1 cellular context compared by ENCODE assay signal in the genomic region with DNA sequence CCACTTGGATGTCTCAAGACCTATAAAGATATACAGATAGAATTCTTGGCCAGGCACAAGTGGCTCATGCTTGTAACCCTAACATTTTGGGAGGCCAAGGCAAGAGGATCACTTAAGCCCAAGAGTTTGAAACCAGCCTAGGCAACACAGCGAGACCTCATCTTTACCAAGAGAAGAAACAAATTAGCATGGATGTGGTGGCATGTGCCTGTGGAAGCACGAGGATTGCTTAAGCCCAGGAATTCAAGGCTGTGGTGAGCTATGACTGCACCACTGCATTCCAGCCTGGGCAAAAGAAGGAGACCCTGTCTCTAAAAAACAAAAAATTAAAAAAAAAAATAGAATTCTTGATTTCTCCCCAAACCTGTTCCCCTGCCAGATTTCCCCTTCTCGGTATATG.
TF ChIP-seq lines count a peak whose summit lies in the region.

No MANE protein-coding gene starts in this region.

TF ChIP-seq in IMR-90, 13 proteins besides CTCF, POLR2A, EP300 and RAD21:
- peak; percentile 87 for TF ChIP-seq BHLHE40 (IDR thresholded peaks at IDR 0.05; ENCODE audit: low read depth, low read length)
- TF ChIP-seq SMC3 (IDR thresholded peaks at IDR 0.05; ENCODE audit: low read depth, low read length) = no peak
- TF ChIP-seq MAZ (IDR thresholded peaks at IDR 0.05; ENCODE audit: borderline replicate concordance, low read depth, low read length) = no peak
- TF ChIP-seq MXI1 (IDR thresholded peaks at IDR 0.05; ENCODE audit: borderline replicate concordance, low read depth, low read length) = no peak
- TF ChIP-seq, protein P1, sequence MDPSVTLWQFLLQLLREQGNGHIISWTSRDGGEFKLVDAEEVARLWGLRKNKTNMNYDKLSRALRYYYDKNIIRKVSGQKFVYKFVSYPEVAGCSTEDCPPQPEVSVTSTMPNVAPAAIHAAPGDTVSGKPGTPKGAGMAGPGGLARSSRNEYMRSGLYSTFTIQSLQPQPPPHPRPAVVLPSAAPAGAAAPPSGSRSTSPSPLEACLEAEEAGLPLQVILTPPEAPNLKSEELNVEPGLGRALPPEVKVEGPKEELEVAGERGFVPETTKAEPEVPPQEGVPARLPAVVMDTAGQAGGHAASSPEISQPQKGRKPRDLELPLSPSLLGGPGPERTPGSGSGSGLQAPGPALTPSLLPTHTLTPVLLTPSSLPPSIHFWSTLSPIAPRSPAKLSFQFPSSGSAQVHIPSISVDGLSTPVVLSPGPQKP (IDR thresholded peaks at IDR 0.05; ENCODE audit: borderline replicate concordance, low read depth, low read length) = no peak
- TF ChIP-seq CEBPB (IDR thresholded peaks at IDR 0.05; ENCODE audit: low read depth, low read length) = peak; percentile 86
- TF ChIP-seq NFE2L2 (IDR thresholded peaks at IDR 0.05; ENCODE audit: low read depth, low read length) = no peak
- TF ChIP-seq CHD1 (IDR thresholded peaks at IDR 0.05; ENCODE audit: low read depth, low read length) = no peak
- no peak for TF ChIP-seq FOS (IDR thresholded peaks at IDR 0.05; ENCODE audit: low read depth, low read length)
- TF ChIP-seq RCOR1 (IDR thresholded peaks at IDR 0.05; ENCODE audit: insufficient replicate concordance, low read length) = no peak
TF ChIP-seq in IMR-90: peak in this region for 2.
